Comparison of ENCODE assay signal across 11 cellular contexts in the genomic region with DNA sequence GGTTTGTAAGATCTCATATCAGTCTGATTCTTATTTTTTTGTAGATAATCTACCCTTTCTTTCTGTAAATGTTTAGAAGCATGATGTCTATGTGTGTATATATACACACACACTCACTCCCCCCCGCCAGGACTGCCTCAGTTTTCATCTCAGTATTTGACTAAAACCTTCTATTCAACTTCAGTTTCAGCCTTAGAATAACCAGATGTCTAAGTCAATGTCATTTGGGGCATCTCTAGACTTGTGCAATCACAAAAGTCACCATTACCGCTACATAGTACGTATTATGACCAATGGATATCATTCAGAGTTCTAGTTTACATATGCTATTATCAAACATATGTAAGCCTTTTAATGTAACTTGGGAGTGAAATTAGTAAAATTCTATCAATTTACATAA. TPM values are rescaled to one million over a fixed set of nuclear protein-coding genes. Genes with fewer than 3 reads are reported as not detected.
DNase-seq lines count a peak whose midpoint lies in the region; ATAC-seq and TF ChIP-seq lines count a peak whose summit lies in the region.
"Had no signal": no experiment of that assay in that cellular context is flagged by ENCODE, and none has a peak within 500 bp of the region (broad histone marks: within the 10 kb centered on the region; RNA-seq: fewer than 3 reads in every experiment).

No MANE protein-coding gene starts in this region.

- H2AFZ ChIP-seq in GM23338 (no peak overlapping the region), neural progenitor cell (replicated peaks) (no peak overlapping the region)

- WGBS in psoas muscle, 3 donors: 94 to 96% (median 96%) methylated on average over 3 of the region's 3 CpGs

- DNase-seq in GM23338 (ENCODE audit: low spot score) (no peak), NAMALWA (ENCODE audit: low spot score) (peak; percentile 62), neural progenitor cell (ENCODE audit: low spot score) (peak; percentile 0), epidermal melanocyte (ENCODE audit: insufficient read length, low spot score) (no peak), psoas muscle (no peak)
- DNase-seq in activated naive CD8-positive, alpha-beta T cell treated with anti-CD3 and anti-CD28 coated beads, Interleukin-2, amount 50 U/mL, for 24 hours: no peak
- DNase-seq: effector memory CD4-positive, alpha-beta T cell; NCI-H1694; SHP77 treated with DMSO at 0.1 percent for 48 hours had no signal

- H3K4me1 ChIP-seq in GM23338 (ENCODE audit: insufficient read depth) (peaks cover 41% of the 10 kb centered on the region), neural progenitor cell (peaks cover 51% of the 10 kb centered on the region), psoas muscle (peaks cover 33% of the 10 kb centered on the region)

- H3K4me1 Mint-ChIP-seq in GM23338 (peaks cover 45% of the 10 kb centered on the region), neural progenitor cell (peaks cover 50% of the 10 kb centered on the region)
- peaks cover 62% of the 10 kb centered on the region for H3K4me1 Mint-ChIP-seq in activated naive CD8-positive, alpha-beta T cell treated with anti-CD3 and anti-CD28 coated beads, Interleukin-2, amount 50 U/mL, for 24 hours

- H3K36me3 Mint-ChIP-seq in GM23338 (ENCODE audit: low read depth) (peaks cover 16% of the 10 kb centered on the region), neural progenitor cell (peaks cover 4% of the 10 kb centered on the region)
- peaks cover 10% of the 10 kb centered on the region for H3K36me3 Mint-ChIP-seq in activated naive CD8-positive, alpha-beta T cell treated with anti-CD3 and anti-CD28 coated beads, Interleukin-2, amount 50 U/mL, for 24 hours (ENCODE audit: low read depth)

- H3K9ac ChIP-seq in neural progenitor cell: no peak overlapping the region

- H3K79me2 ChIP-seq in GM23338 (replicated peaks; ENCODE audit: insufficient read depth) (peaks cover 65% of the 10 kb centered on the region), neural progenitor cell (ENCODE audit: low read depth) (peaks cover 70% of the 10 kb centered on the region)

- H3F3A ChIP-seq in GM23338 (replicated peaks; ENCODE audit: low read depth) (peaks cover 7% of the 10 kb centered on the region; the same call in 1 of the 2 replicates), neural progenitor cell (ENCODE audit: low read depth) (peaks cover 43% of the 10 kb centered on the region)

- H3K9me3 Mint-ChIP-seq in GM23338 (no peaks in the 10 kb centered on the region; the same call in 2 of the 3 replicates), neural progenitor cell (no peaks in the 10 kb centered on the region)
- H3K9me3 Mint-ChIP-seq in activated naive CD8-positive, alpha-beta T cell treated with anti-CD3 and anti-CD28 coated beads, Interleukin-2, amount 50 U/mL, for 24 hours: no peaks in the 10 kb centered on the region

- H3K27me3 Mint-ChIP-seq in GM23338 (ENCODE audit: insufficient read depth, low read depth, poor library complexity) (peaks cover 19% of the 10 kb centered on the region), neural progenitor cell (ENCODE audit: insufficient read depth, low read depth) (no peaks in the 10 kb centered on the region)
- no peaks in the 10 kb centered on the region for H3K27me3 Mint-ChIP-seq in activated naive CD8-positive, alpha-beta T cell treated with anti-CD3 and anti-CD28 coated beads, Interleukin-2, amount 50 U/mL, for 24 hours

- ATAC-seq in GM23338: no peak
- ATAC-seq in activated naive CD8-positive, alpha-beta T cell treated with anti-CD3 and anti-CD28 coated beads, Interleukin-2, amount 50 U/mL, for 24 hours: no peak
- no peak for ATAC-seq in HG03097 (IDR thresholded peaks at IDR 0.05; ENCODE audit: low FRiP score, unreplicated experiment)
- no peak for ATAC-seq in esophagus mucosa
- ATAC-seq in psoas muscle: no peak

- H3K9me2 ChIP-seq in GM23338 (ENCODE audit: insufficient read depth): no peaks in the 10 kb centered on the region

- H4K20me1 ChIP-seq in GM23338 (replicated peaks; ENCODE audit: insufficient read depth): peaks cover 24% of the 10 kb centered on the region
- H4K20me1 ChIP-seq in neural progenitor cell (ENCODE audit: low read depth): peaks cover 69% of the 10 kb centered on the region

- no peaks in the 10 kb centered on the region for H3K27me3 ChIP-seq in GM23338 (ENCODE audit: insufficient read depth)
- H3K27me3 ChIP-seq in neural progenitor cell: no peaks in the 10 kb centered on the region
- no peaks in the 10 kb centered on the region for H3K27me3 ChIP-seq in psoas muscle (ENCODE audit: insufficient read depth in 3 of 3, low read length in 2 of 3)

- peak overlapping the region; percentile 95 for H3K4me2 ChIP-seq in GM23338
- H3K4me2 ChIP-seq in neural progenitor cell: peak overlapping the region; percentile 97

- intact Hi-C loops in psoas muscle (cut with DNase I): no loop called here

- H3K27ac Mint-ChIP-seq in GM23338 (peak overlapping the region; percentile 93), neural progenitor cell (no peak overlapping the region)
- peak overlapping the region; percentile 87 for H3K27ac Mint-ChIP-seq in activated naive CD8-positive, alpha-beta T cell treated with anti-CD3 and anti-CD28 coated beads, Interleukin-2, amount 50 U/mL, for 24 hours

- TF ChIP-seq CTCF in GM23338 (conservative IDR thresholded peaks at IDR 0.05; ENCODE audit: low read depth in 2 of 2) (no peak), neural progenitor cell (IDR thresholded peaks at IDR 0.05) (no peak), psoas muscle (IDR thresholded peaks at IDR 0.05) (no peak)

- H3K9me3 ChIP-seq in neural progenitor cell (ENCODE audit: low read depth) (no peaks in the 10 kb centered on the region), psoas muscle (no peaks in the 10 kb centered on the region)

- H3K36me3 ChIP-seq in GM23338 (ENCODE audit: insufficient read depth) (no peaks in the 10 kb centered on the region), neural progenitor cell (no peaks in the 10 kb centered on the region), psoas muscle (ENCODE audit: insufficient read depth in 1 of 2, low read depth in 1 of 2) (peaks cover 0 to 8% of the 10 kb centered on the region in 2 donors)

- H3K27ac ChIP-seq in GM23338 (ENCODE audit: low read depth): peak overlapping the region; percentile 61
- no peak overlapping the region for H3K27ac ChIP-seq in neural progenitor cell
- H3K27ac ChIP-seq in psoas muscle: no peak overlapping the region

- H3K4me3 Mint-ChIP-seq in GM23338 (peak overlapping the region; percentile 92), neural progenitor cell (peak overlapping the region; percentile 75)
- H3K4me3 Mint-ChIP-seq in activated naive CD8-positive, alpha-beta T cell treated with anti-CD3 and anti-CD28 coated beads, Interleukin-2, amount 50 U/mL, for 24 hours: peak overlapping the region; percentile 91

- H3K4me3 ChIP-seq in GM23338 (peak overlapping the region; percentile 96), neural progenitor cell (peak overlapping the region; percentile 96), psoas muscle (no peak overlapping the region)

TF ChIP-seq in GM23338, 12 proteins besides CTCF, POLR2A, EP300 and RAD21 (continues in another document):
- TF ChIP-seq CREB1 (CRISPR knock-in tag; IDR thresholded peaks at IDR 0.05; ENCODE audit: low read depth) (no peak), JUNB (IDR thresholded peaks at IDR 0.05; ENCODE audit: unreplicated experiment) (no peak), POLR2AphosphoS5 (IDR thresholded peaks at IDR 0.05; ENCODE audit: low read depth) (no peak), ZNF114 (CRISPR knock-in tag; IDR thresholded peaks at IDR 0.05) (no peak), EZH2phosphoT487 (IDR thresholded peaks at IDR 0.05; ENCODE audit: unreplicated experiment) (no peak)

RNA-seq across cellular contexts. Expression of a gene that starts 53.3 kb away (rescaled TPM):
- total RNA-seq in GM23338 (2014; rRNA removed; shearing (Covaris generic)): 13.4 and 18.4 TPM in 2 replicates
- polyA plus RNA-seq in GM23338 (2016; fragmentation: Nextera tagmentation; extraction: Ambion mirVana) (23.1 and 26.2 TPM in 2 replicates), psoas muscle (10 to 100 TPM; 24.0 to 45.3 (median 32.1) TPM)
- total RNA-seq in neural progenitor cell (ENCODE audit: low replicate concordance) (2.4 and 13.7 TPM in 2 replicates), esophagus mucosa (12.0 TPM), psoas muscle (10 to 100 TPM; 13.9 to 18.1 (median 15.8) TPM)

Comparison
In these comparisons a context has a peak if more than half of its experiments do, and no peak if none do; other contexts are left out.
1. DNase-seq: peak in NAMALWA (single experiment) and neural progenitor cell (single experiment); none in GM23338 (single experiment), activated naive CD8-positive, alpha-beta T cell treated with anti-CD3 and anti-CD28 coated beads, Interleukin-2, amount 50 U/mL, for 24 hours (single experiment), epidermal melanocyte (single experiment) and psoas muscle (0 of 2).
2. Peak in every context shown above with its lines, with median percentiles within 50 percentile points of each other: H3K4me3 Mint-ChIP-seq.